ENCODE assay signal across 3 cellular contexts in the genomic region with DNA sequence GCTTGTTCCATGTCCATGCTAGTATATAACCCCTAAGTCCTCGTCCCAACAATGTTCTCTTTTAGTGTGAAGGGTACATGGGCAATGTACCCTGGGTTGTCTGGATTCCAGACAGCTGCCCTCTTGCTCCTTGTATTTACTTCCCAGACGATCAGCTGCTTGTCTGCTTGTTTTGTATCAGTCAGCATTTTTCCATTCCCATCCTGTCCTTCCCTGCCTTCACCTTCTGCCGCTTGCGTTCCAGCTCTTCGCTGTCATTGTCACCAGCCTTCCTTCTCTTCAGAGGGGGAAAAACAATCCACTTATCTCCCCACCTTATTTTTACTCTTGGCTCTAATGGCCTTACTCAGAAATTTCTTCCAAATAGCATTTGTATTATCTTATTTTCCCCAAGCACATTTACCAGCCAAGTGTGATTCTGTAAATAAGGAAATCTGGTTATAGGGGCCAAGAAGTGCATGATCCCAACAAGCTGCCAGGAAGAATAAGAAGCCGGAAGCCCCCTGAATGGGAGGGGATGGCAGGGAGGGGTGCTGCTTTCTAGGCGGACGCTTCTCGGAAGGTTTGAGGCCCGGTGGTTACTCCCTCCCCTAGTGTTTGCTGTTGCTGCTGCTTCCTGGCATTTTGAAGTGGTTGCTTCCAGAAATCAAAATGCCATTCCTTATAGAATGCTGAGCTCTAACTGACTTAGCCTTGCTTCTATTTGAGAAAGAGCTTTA.
TF ChIP-seq lines count a peak whose summit lies in the region.

No MANE protein-coding gene starts in this region.

TF ChIP-seq in A549, 52 proteins besides CTCF, POLR2A, EP300 and RAD21:
- TF ChIP-seq, protein P1, sequence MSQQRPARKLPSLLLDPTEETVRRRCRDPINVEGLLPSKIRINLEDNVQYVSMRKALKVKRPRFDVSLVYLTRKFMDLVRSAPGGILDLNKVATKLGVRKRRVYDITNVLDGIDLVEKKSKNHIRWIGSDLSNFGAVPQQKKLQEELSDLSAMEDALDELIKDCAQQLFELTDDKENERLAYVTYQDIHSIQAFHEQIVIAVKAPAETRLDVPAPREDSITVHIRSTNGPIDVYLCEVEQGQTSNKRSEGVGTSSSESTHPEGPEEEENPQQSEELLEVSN (IDR thresholded peaks at IDR 0.05; ENCODE audit: borderline replicate concordance, low read depth), result no peak
- peak; percentile 96 for TF ChIP-seq MAFK (IDR thresholded peaks at IDR 0.05; ENCODE audit: partially characterized antibody)

TF ChIP-seq in HepG2, 621 proteins besides CTCF, POLR2A, EP300 and RAD21 (continued from another document):
- TF ChIP-seq, protein P2, sequence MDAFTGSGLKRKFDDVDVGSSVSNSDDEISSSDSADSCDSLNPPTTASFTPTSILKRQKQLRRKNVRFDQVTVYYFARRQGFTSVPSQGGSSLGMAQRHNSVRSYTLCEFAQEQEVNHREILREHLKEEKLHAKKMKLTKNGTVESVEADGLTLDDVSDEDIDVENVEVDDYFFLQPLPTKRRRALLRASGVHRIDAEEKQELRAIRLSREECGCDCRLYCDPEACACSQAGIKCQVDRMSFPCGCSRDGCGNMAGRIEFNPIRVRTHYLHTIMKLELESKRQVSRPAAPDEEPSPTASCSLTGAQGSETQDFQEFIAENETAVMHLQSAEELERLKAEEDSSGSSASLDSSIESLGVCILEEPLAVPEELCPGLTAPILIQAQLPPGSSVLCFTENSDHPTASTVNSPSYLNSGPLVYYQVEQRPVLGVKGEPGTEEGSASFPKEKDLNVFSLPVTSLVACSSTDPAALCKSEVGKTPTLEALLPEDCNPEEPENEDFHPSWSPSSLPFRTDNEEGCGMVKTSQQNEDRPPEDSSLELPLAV (CRISPR knock-in tag; conservative IDR thresholded peaks at IDR 0.05; ENCODE audit: low read depth), result no peak
- no peak for TF ChIP-seq ZNF350 (CRISPR knock-in tag; IDR thresholded peaks at IDR 0.05; ENCODE audit: borderline replicate concordance, low read depth)
- no peak for TF ChIP-seq AHR (CRISPR knock-in tag; IDR thresholded peaks at IDR 0.05)
- no peak for TF ChIP-seq ZNF777 (CRISPR knock-in tag; IDR thresholded peaks at IDR 0.05)
- no peak for TF ChIP-seq HOXA5 (CRISPR knock-in tag; IDR thresholded peaks at IDR 0.05)
- peak; percentile 93 to 95 for TF ChIP-seq MAFK (conservative IDR thresholded peaks at IDR 0.05 in 1 of 2, IDR thresholded peaks at IDR 0.05 in 1 of 2; ENCODE audit: low read length in 2 of 2)
- no peak for TF ChIP-seq GLI4 (CRISPR knock-in tag; IDR thresholded peaks at IDR 0.05; ENCODE audit: borderline replicate concordance)
- TF ChIP-seq HIVEP1 (CRISPR knock-in tag; IDR thresholded peaks at IDR 0.05), result no peak

TF ChIP-seq in SK-N-SH treated with all-trans-retinoic acid at 6 μM for 48 hours, 23 proteins besides CTCF, POLR2A, EP300 and RAD21 (continued from another document):
- TF ChIP-seq, protein P3, sequence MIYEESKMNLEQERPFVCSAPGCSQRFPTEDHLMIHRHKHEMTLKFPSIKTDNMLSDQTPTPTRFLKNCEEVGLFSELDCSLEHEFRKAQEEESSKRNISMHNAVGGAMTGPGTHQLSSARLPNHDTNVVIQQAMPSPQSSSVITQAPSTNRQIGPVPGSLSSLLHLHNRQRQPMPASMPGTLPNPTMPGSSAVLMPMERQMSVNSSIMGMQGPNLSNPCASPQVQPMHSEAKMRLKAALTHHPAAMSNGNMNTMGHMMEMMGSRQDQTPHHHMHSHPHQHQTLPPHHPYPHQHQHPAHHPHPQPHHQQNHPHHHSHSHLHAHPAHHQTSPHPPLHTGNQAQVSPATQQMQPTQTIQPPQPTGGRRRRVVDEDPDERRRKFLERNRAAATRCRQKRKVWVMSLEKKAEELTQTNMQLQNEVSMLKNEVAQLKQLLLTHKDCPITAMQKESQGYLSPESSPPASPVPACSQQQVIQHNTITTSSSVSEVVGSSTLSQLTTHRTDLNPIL (CRISPR knock-in tag; IDR thresholded peaks at IDR 0.05; ENCODE audit: low read depth), result no peak
- TF ChIP-seq, protein P4, sequence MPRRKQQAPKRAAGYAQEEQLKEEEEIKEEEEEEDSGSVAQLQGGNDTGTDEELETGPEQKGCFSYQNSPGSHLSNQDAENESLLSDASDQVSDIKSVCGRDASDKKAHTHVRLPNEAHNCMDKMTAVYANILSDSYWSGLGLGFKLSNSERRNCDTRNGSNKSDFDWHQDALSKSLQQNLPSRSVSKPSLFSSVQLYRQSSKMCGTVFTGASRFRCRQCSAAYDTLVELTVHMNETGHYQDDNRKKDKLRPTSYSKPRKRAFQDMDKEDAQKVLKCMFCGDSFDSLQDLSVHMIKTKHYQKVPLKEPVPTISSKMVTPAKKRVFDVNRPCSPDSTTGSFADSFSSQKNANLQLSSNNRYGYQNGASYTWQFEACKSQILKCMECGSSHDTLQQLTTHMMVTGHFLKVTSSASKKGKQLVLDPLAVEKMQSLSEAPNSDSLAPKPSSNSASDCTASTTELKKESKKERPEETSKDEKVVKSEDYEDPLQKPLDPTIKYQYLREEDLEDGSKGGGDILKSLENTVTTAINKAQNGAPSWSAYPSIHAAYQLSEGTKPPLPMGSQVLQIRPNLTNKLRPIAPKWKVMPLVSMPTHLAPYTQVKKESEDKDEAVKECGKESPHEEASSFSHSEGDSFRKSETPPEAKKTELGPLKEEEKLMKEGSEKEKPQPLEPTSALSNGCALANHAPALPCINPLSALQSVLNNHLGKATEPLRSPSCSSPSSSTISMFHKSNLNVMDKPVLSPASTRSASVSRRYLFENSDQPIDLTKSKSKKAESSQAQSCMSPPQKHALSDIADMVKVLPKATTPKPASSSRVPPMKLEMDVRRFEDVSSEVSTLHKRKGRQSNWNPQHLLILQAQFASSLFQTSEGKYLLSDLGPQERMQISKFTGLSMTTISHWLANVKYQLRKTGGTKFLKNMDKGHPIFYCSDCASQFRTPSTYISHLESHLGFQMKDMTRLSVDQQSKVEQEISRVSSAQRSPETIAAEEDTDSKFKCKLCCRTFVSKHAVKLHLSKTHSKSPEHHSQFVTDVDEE (CRISPR knock-in tag; IDR thresholded peaks at IDR 0.05), result no peak
- no peak for TF ChIP-seq ZFP30 (CRISPR knock-in tag; IDR thresholded peaks at IDR 0.05)
- no peak for TF ChIP-seq ZNF70 (CRISPR knock-in tag; IDR thresholded peaks at IDR 0.05)
- no peak for TF ChIP-seq ZNF8 (CRISPR knock-in tag; IDR thresholded peaks at IDR 0.05)
- no peak for TF ChIP-seq TOX (CRISPR knock-in tag; IDR thresholded peaks at IDR 0.05; ENCODE audit: borderline replicate concordance)
- TF ChIP-seq GLIS3 (CRISPR knock-in tag; IDR thresholded peaks at IDR 0.05), result no peak
- no peak for TF ChIP-seq ZNF565 (CRISPR knock-in tag; conservative IDR thresholded peaks at IDR 0.05; ENCODE audit: low read depth)
- TF ChIP-seq ESRRG (CRISPR knock-in tag; IDR thresholded peaks at IDR 0.05), result no peak
- TF ChIP-seq SNAI2 (CRISPR knock-in tag; IDR thresholded peaks at IDR 0.05), result no peak
- TF ChIP-seq, protein P5, sequence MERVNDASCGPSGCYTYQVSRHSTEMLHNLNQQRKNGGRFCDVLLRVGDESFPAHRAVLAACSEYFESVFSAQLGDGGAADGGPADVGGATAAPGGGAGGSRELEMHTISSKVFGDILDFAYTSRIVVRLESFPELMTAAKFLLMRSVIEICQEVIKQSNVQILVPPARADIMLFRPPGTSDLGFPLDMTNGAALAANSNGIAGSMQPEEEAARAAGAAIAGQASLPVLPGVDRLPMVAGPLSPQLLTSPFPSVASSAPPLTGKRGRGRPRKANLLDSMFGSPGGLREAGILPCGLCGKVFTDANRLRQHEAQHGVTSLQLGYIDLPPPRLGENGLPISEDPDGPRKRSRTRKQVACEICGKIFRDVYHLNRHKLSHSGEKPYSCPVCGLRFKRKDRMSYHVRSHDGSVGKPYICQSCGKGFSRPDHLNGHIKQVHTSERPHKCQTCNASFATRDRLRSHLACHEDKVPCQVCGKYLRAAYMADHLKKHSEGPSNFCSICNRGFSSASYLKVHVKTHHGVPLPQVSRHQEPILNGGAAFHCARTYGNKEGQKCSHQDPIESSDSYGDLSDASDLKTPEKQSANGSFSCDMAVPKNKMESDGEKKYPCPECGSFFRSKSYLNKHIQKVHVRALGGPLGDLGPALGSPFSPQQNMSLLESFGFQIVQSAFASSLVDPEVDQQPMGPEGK (CRISPR knock-in tag; IDR thresholded peaks at IDR 0.05; ENCODE audit: borderline replicate concordance), result no peak
- TF ChIP-seq BACH2 (CRISPR knock-in tag; IDR thresholded peaks at IDR 0.05; ENCODE audit: borderline replicate concordance), result no peak
- TF ChIP-seq ARNTL (CRISPR knock-in tag; IDR thresholded peaks at IDR 0.05; ENCODE audit: borderline replicate concordance, low read depth), result no peak
- TF ChIP-seq, protein P6, sequence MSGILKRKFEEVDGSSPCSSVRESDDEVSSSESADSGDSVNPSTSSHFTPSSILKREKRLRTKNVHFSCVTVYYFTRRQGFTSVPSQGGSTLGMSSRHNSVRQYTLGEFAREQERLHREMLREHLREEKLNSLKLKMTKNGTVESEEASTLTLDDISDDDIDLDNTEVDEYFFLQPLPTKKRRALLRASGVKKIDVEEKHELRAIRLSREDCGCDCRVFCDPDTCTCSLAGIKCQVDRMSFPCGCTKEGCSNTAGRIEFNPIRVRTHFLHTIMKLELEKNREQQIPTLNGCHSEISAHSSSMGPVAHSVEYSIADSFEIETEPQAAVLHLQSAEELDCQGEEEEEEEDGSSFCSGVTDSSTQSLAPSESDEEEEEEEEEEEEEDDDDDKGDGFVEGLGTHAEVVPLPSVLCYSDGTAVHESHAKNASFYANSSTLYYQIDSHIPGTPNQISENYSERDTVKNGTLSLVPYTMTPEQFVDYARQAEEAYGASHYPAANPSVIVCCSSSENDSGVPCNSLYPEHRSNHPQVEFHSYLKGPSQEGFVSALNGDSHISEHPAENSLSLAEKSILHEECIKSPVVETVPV (CRISPR knock-in tag; IDR thresholded peaks at IDR 0.05), result no peak
- TF ChIP-seq ZFP3 (CRISPR knock-in tag; IDR thresholded peaks at IDR 0.05), result no peak
- TF ChIP-seq, protein P7, sequence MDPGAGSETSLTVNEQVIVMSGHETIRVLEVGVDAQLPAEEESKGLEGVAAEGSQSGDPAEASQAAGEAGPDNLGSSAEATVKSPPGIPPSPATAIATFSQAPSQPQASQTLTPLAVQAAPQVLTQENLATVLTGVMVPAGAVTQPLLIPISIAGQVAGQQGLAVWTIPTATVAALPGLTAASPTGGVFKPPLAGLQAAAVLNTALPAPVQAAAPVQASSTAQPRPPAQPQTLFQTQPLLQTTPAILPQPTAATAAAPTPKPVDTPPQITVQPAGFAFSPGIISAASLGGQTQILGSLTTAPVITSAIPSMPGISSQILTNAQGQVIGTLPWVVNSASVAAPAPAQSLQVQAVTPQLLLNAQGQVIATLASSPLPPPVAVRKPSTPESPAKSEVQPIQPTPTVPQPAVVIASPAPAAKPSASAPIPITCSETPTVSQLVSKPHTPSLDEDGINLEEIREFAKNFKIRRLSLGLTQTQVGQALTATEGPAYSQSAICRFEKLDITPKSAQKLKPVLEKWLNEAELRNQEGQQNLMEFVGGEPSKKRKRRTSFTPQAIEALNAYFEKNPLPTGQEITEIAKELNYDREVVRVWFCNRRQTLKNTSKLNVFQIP (CRISPR knock-in tag; IDR thresholded peaks at IDR 0.05; ENCODE audit: borderline replicate concordance, low read depth), result no peak
